1 cellular context compared by ENCODE assay signal in genomic region chr12:14244876-14245669, GRCh38.
TF ChIP-seq lines count a peak whose summit lies in the region.

No MANE protein-coding gene starts in this region.

TF ChIP-seq in GM12878, 131 proteins besides CTCF, POLR2A, EP300 and RAD21 (continued from another document):
- no peak for TF ChIP-seq KDM1A (IDR thresholded peaks at IDR 0.05; ENCODE audit: borderline replicate concordance)
